In genomic region chr7:76316984-76317781, GRCh38 we compare ENCODE assay signal across 8 cellular contexts. TPM values are rescaled to one million over a fixed set of nuclear protein-coding genes. Genes with fewer than 3 reads are reported as not detected.
DNase-seq lines count a peak whose midpoint lies in the region; ATAC-seq and TF ChIP-seq lines count a peak whose summit lies in the region.

No MANE protein-coding gene starts in this region.

- peak overlapping the region; percentile 96 for H3K4me3 Mint-ChIP-seq in activated CD8-positive, alpha-beta T cell treated with anti-CD3 and anti-CD28 coated beads, Interleukin-2, amount 10 ng/mL, durations not matched to agents 7 days and 5 days
- peak overlapping the region; percentile 74 for H3K4me3 Mint-ChIP-seq in stimulated activated effector memory CD8-positive, alpha-beta T cell treated with anti-CD3 and anti-CD28 coated beads, Interleukin-12 subunit alpha, Interleukin-12 subunit beta, amount 100 ng/mL, for 72 hours

- POLR2A ChIA-PET in HEK293 (lab: Yijun Ruan, JAX): interaction anchor here (0.8 to 2.3 kb wide), 9 partner anchors 8 to 151 kb away, joined by 3 to 24 read pairs (median 7); partner anchors contain the start of gene YWHAG
- POLR2A ChIA-PET in activated CD8-positive, alpha-beta T cell treated with anti-CD3 and anti-CD28 coated beads, Interleukin-2, amount 10 ng/mL, durations not matched to agents 7 days and 5 days (lab: Charles Lee): interaction anchor here (0.6 to 3.7 kb wide), 20 partner anchors 8 to 402 kb away, joined by 3 to 55 read pairs (median 6); partner anchors contain the start of genes HSPB1, POR and YWHAG

- CTCF ChIA-PET in HEK293 (lab: Yijun Ruan, JAX): interaction anchor here (0.8 to 7.2 kb wide), 9 partner anchors 10 to 140 kb away, joined by 3 to 133 read pairs (median 4); no protein-coding TSS in a partner anchor
- CTCF ChIA-PET in activated CD8-positive, alpha-beta T cell treated with anti-CD3 and anti-CD28 coated beads, Interleukin-2, amount 10 ng/mL, durations not matched to agents 7 days and 5 days (lab: Charles Lee): interaction anchor here (0.8 to 10.0 kb wide), 12 partner anchors 10 to 151 kb away, joined by 3 to 107 read pairs (median 4); partner anchors contain the start of genes YWHAG and ZP3

- H3K4me1 Mint-ChIP-seq in activated CD8-positive, alpha-beta T cell treated with anti-CD3 and anti-CD28 coated beads, Interleukin-2, amount 10 ng/mL, durations not matched to agents 7 days and 5 days (ENCODE audit: low read depth): peaks cover 38% of the 10 kb centered on the region
- H3K4me1 Mint-ChIP-seq in stimulated activated effector memory CD8-positive, alpha-beta T cell treated with anti-CD3 and anti-CD28 coated beads, Interleukin-12 subunit alpha, Interleukin-12 subunit beta, amount 100 ng/mL, for 72 hours: peaks cover 37% of the 10 kb centered on the region

- no peak for TF ChIP-seq CTCF in HEK293 (tag by site-specific recombination; IDR thresholded peaks at IDR 0.05)

- H3K4me3 ChIP-seq in HEK293 (ENCODE audit: low read depth, low read length): peak overlapping the region; percentile 37; the same call in 1 of the 2 replicates
- H3K4me3 ChIP-seq in iPS-11a (ENCODE audit: low read depth, low read length): peak overlapping the region; percentile 18

- peaks cover 20% of the 10 kb centered on the region for H3K36me3 Mint-ChIP-seq in activated CD8-positive, alpha-beta T cell treated with anti-CD3 and anti-CD28 coated beads, Interleukin-2, amount 10 ng/mL, durations not matched to agents 7 days and 5 days (ENCODE audit: low read depth)
- peaks cover 48% of the 10 kb centered on the region for H3K36me3 Mint-ChIP-seq in stimulated activated effector memory CD8-positive, alpha-beta T cell treated with anti-CD3 and anti-CD28 coated beads, Interleukin-12 subunit alpha, Interleukin-12 subunit beta, amount 100 ng/mL, for 72 hours

- H3K9me3 ChIP-seq in HEK293 (ENCODE audit: control insufficient read depth, insufficient read depth, low read depth, low read length): no peaks in the 10 kb centered on the region

- peak overlapping the region; percentile 48; the same call in 1 of the 2 replicates for H3K27ac ChIP-seq in HEK293 (ENCODE audit: extremely low read depth, low read depth, low read length)

- no peak for ATAC-seq in activated CD8-positive, alpha-beta T cell treated with anti-CD3 and anti-CD28 coated beads, Interleukin-2, amount 10 ng/mL, durations not matched to agents 7 days and 5 days
- ATAC-seq in stimulated activated effector memory CD8-positive, alpha-beta T cell treated with anti-CD3 and anti-CD28 coated beads, Interleukin-12 subunit alpha, Interleukin-12 subunit beta, amount 100 ng/mL, for 72 hours: no peak
- ATAC-seq in GM18858 (IDR thresholded peaks at IDR 0.05; ENCODE audit: unreplicated experiment) (no peak), HG02870 (IDR thresholded peaks at IDR 0.05; ENCODE audit: unreplicated experiment) (no peak)

- no peaks in the 10 kb centered on the region; a peak in 1 of 3 replicates for H3K36me3 ChIP-seq in HEK293 (ENCODE audit: control insufficient read depth in 2 of 2, insufficient read depth in 1 of 2, low read length in 2 of 2)

- H3K27ac Mint-ChIP-seq in activated CD8-positive, alpha-beta T cell treated with anti-CD3 and anti-CD28 coated beads, Interleukin-2, amount 10 ng/mL, durations not matched to agents 7 days and 5 days: peak overlapping the region; percentile 96
- H3K27ac Mint-ChIP-seq in stimulated activated effector memory CD8-positive, alpha-beta T cell treated with anti-CD3 and anti-CD28 coated beads, Interleukin-12 subunit alpha, Interleukin-12 subunit beta, amount 100 ng/mL, for 72 hours: peak overlapping the region; percentile 87

- H3K4me1 ChIP-seq in HEK293 (ENCODE audit: control insufficient read depth, insufficient read depth, low read length): peaks cover 5% of the 10 kb centered on the region; the same call in 1 of the 2 replicates

- no peaks in the 10 kb centered on the region for H3K27me3 Mint-ChIP-seq in activated CD8-positive, alpha-beta T cell treated with anti-CD3 and anti-CD28 coated beads, Interleukin-2, amount 10 ng/mL, durations not matched to agents 7 days and 5 days (ENCODE audit: low read depth)

- H3K9me3 Mint-ChIP-seq in activated CD8-positive, alpha-beta T cell treated with anti-CD3 and anti-CD28 coated beads, Interleukin-2, amount 10 ng/mL, durations not matched to agents 7 days and 5 days (ENCODE audit: insufficient read depth): no peaks in the 10 kb centered on the region
- no peaks in the 10 kb centered on the region for H3K9me3 Mint-ChIP-seq in stimulated activated effector memory CD8-positive, alpha-beta T cell treated with anti-CD3 and anti-CD28 coated beads, Interleukin-12 subunit alpha, Interleukin-12 subunit beta, amount 100 ng/mL, for 72 hours

- no peak for DNase-seq in activated CD8-positive, alpha-beta T cell treated with anti-CD3 and anti-CD28 coated beads, Interleukin-2, amount 10 ng/mL, durations not matched to agents 7 days and 5 days
- no peak for DNase-seq in stimulated activated effector memory CD8-positive, alpha-beta T cell treated with anti-CD3 and anti-CD28 coated beads, Interleukin-12 subunit alpha, Interleukin-12 subunit beta, amount 100 ng/mL, for 72 hours (ENCODE audit: low spot score in 2 of 2)
- DNase-seq in activated effector memory CD4-positive, alpha-beta T cell treated with anti-CD3 and anti-CD28 coated beads, Interleukin-2, amount 50 U/mL, for 16 hours: no peak
- DNase-seq in MV-4-11 (lab: John Stamatoyannopoulos, UW): no peak

TF ChIP-seq in HEK293, 187 proteins besides CTCF, POLR2A, EP300 and RAD21:
- TF ChIP-seq SP3 (tag by site-specific recombination; IDR thresholded peaks at IDR 0.05) (no peak), ZIC2 (tag by site-specific recombination; IDR thresholded peaks at IDR 0.05) (no peak), ZNF558 (tag by site-specific recombination; IDR thresholded peaks at IDR 0.05) (no peak), ZBTB11 (tag by site-specific recombination; conservative IDR thresholded peaks at IDR 0.05; ENCODE audit: low read depth) (no peak), KLF17 (tag by site-specific recombination; IDR thresholded peaks at IDR 0.05) (0 out of 2 replicates have a peak, but pooled peaks have one; percentile 18)
TF ChIP-seq in HEK293: peak in this region for 1.

RNA-seq across cellular contexts. Expression of gene HSPB1, which starts 14.7 kb away (rescaled TPM):
- total RNA-seq in activated CD8-positive, alpha-beta T cell treated with anti-CD3 and anti-CD28 coated beads, Interleukin-2, amount 10 ng/mL, durations not matched to agents 7 days and 5 days: 10 to 100 TPM; 37.2 to 40.4 TPM

RNA-seq across cellular contexts. Expression of gene YWHAG, which starts 41.6 kb away (rescaled TPM):
- total RNA-seq in activated CD8-positive, alpha-beta T cell treated with anti-CD3 and anti-CD28 coated beads, Interleukin-2, amount 10 ng/mL, durations not matched to agents 7 days and 5 days: 10 to 100 TPM; 77.9 to 79.3 TPM
